In genomic region chr1:231629132-231629531, GRCh38 we compare ENCODE assay signal across 9 cellular contexts. TPM values are rescaled to one million over a fixed set of nuclear protein-coding genes. Genes with fewer than 3 reads are reported as not detected.
DNase-seq lines count a peak whose midpoint lies in the region; TF ChIP-seq lines count a peak whose summit lies in the region.
"Had no signal": no experiment of that assay in that cellular context is flagged by ENCODE, and none has a peak within 500 bp of the region (broad histone marks: within the 10 kb centered on the region; RNA-seq: fewer than 3 reads in every experiment).

No MANE protein-coding gene starts in this region.

- no peaks in the 10 kb centered on the region for H3K27me3 ChIP-seq in colonic mucosa
- no peaks in the 10 kb centered on the region for H3K27me3 ChIP-seq in neutrophil

- intact Hi-C loops in colonic mucosa (cut with DNase I): no loop called here

- H3K9ac ChIP-seq in colonic mucosa (ENCODE audit: low read depth in 2 of 2, low read length in 2 of 2): no peak overlapping the region

- TF ChIP-seq CTCF in colonic mucosa (IDR thresholded peaks at IDR 0.05) (no peak), neutrophil (IDR thresholded peaks at IDR 0.05) (no peak)

- H3K4me3 ChIP-seq in colonic mucosa (no peak overlapping the region), neutrophil (ENCODE audit: low read depth in 1 of 2, low read length in 1 of 2) (no peak overlapping the region)

- no peaks in the 10 kb centered on the region for H3K36me3 ChIP-seq in colonic mucosa
- H3K36me3 ChIP-seq in neutrophil: no peaks in the 10 kb centered on the region

- in situ Hi-C loops in G401 (cut with HindIII; ENCODE audit: low sequenced_read_pairs): no loop called here

- H3K27ac ChIP-seq in colonic mucosa (no peak overlapping the region), neutrophil (peak overlapping the region; percentile 76)

- H3K9me3 ChIP-seq in colonic mucosa (no peaks in the 10 kb centered on the region), neutrophil (no peaks in the 10 kb centered on the region)

- peak; percentile 79 for DNase-seq in GF-D8 (lab: John Stamatoyannopoulos, UW)
- peak; percentile 54 to 75 for DNase-seq in NOMO-1 (lab: John Stamatoyannopoulos, UW; ENCODE audit: unreplicated experiment in 2 of 2)
- DNase-seq in colonic mucosa: peak; percentile 75
- DNase-seq in NCI-H1694 (lab: John Stamatoyannopoulos, UW): no peak
- DNase-seq in G401 (ENCODE audit: low spot score): no peak
- no peak for DNase-seq in NCI-H82 treated with DMSO at 0.1 percent for 48 hours (lab: John Stamatoyannopoulos, UW; ENCODE audit: unreplicated experiment)
- no peak for DNase-seq in SK-N-DZ (ENCODE audit: low spot score)
- DNase-seq: NCI-H774 had no signal

- H3K4me1 ChIP-seq in colonic mucosa (no peaks in the 10 kb centered on the region), neutrophil (ENCODE audit: control insufficient read depth in 1 of 2, insufficient read depth in 1 of 2, low read depth in 1 of 2, low read length in 1 of 2) (peaks cover 22 to 32% of the 10 kb centered on the region in 2 experiments)

RNA-seq across cellular contexts. Expression of gene DISC1, which starts 2.5 kb away (rescaled TPM):
- 1 to 10 TPM; 3.4 to 5.3 TPM for total RNA-seq in colonic mucosa
- total RNA-seq in G401 (2014; rRNA removed; shearing (Covaris generic)): 3.1 and 6.1 TPM in 2 replicates
- polyA plus RNA-seq in SK-N-DZ (2014; cell fraction: cytosol; rRNA removed): 2.4 and 2.8 TPM in 2 replicates
- polyA plus RNA-seq in SK-N-DZ (2014; cell fraction: nucleus; rRNA removed): 2.3 and 3.2 TPM in 2 replicates

Comparison
In these comparisons a context has a peak if more than half of its experiments do, and no peak if none do; other contexts are left out.
1. DNase-seq: peak in GF-D8 (single experiment), NOMO-1 (2 of 2) and colonic mucosa (single experiment); none in NCI-H1694 (single experiment), G401 (single experiment), NCI-H82 treated with DMSO at 0.1 percent for 48 hours (single experiment) and SK-N-DZ (single experiment).